In genomic region chr12:6753772-6754356, GRCh38 we compare ENCODE assay signal across 8 cellular contexts. TPM values are rescaled to one million over a fixed set of nuclear protein-coding genes. Genes with fewer than 3 reads are reported as not detected.
DNase-seq lines count a peak whose midpoint lies in the region; ATAC-seq and TF ChIP-seq lines count a peak whose summit lies in the region.

No MANE protein-coding gene starts in this region.

- H3K4me3 ChIP-seq in GM12864 (ENCODE audit: low read depth, low read length) = no peak overlapping the region
- no peak overlapping the region for H3K4me3 ChIP-seq in RWPE2 (ENCODE audit: severe bottlenecking)
- peak overlapping the region in 2 of 4 donors; percentile 80 to 88 for H3K4me3 ChIP-seq in esophagus squamous epithelium
- H3K4me3 ChIP-seq in prostate gland = no peak overlapping the region

- intact Hi-C loops in esophagus squamous epithelium (cut with DNase I) = no loop called here
- intact Hi-C loops in prostate gland (cut with DNase I) = loop anchor here (1.0 to 5.0 kb wide), 3 partner anchors 12 to 73 kb away; partner anchors contain the start of genes P3H3 and PTMS

- H3K9me3 ChIP-seq in RWPE2 (ENCODE audit: severe bottlenecking) (no peaks in the 10 kb centered on the region), esophagus squamous epithelium (no peaks in the 10 kb centered on the region), prostate gland (no peaks in the 10 kb centered on the region)

- no peak for ATAC-seq in RWPE2 (ENCODE audit: low read depth)
- no peak for ATAC-seq in HG02870 (IDR thresholded peaks at IDR 0.05; ENCODE audit: unreplicated experiment)

- DNase-seq in GM12864 (ENCODE audit: low read depth) (no peak), RWPE2 (ENCODE audit: low spot score) (no peak), esophagus squamous epithelium (lab: John Stamatoyannopoulos, UW) (no peak), prostate gland (ENCODE audit: low spot score) (no peak), C1 segment of cervical spinal cord (lab: John Stamatoyannopoulos, UW) (no peak), SK-N-DZ (ENCODE audit: low spot score) (no peak), GDM1 (lab: John Stamatoyannopoulos, UW) (no peak)

- H3K36me3 ChIP-seq in RWPE2 (ENCODE audit: low read depth) = peaks cover 29% of the 10 kb centered on the region
- peaks cover 10 to 30% (median 11%) of the 10 kb centered on the region in 3 donors for H3K36me3 ChIP-seq in esophagus squamous epithelium
- peaks cover 11 to 18% of the 10 kb centered on the region in 2 donors for H3K36me3 ChIP-seq in prostate gland

- TF ChIP-seq POLR2A in esophagus squamous epithelium (IDR thresholded peaks at IDR 0.05) (no peak), prostate gland (IDR thresholded peaks at IDR 0.05) (no peak)

- H3K27me3 ChIP-seq in RWPE2 (ENCODE audit: insufficient read depth, poor library complexity, severe bottlenecking) (no peaks in the 10 kb centered on the region), esophagus squamous epithelium (no peaks in the 10 kb centered on the region), prostate gland (replicated peaks; ENCODE audit: insufficient read depth) (no peaks in the 10 kb centered on the region)

- TF ChIP-seq CTCF in GM12864 (IDR thresholded peaks at IDR 0.05; ENCODE audit: low read depth, low read length, missing control alignments) (peak; percentile 92), RWPE2 (IDR thresholded peaks at IDR 0.05; ENCODE audit: poor library complexity, severe bottlenecking) (peak; percentile 85), esophagus squamous epithelium (IDR thresholded peaks at IDR 0.05) (peak in 5 of 6 experiments; percentile 92 to 99 (median 98)), prostate gland (IDR thresholded peaks at IDR 0.05) (peak in 1 of 4 experiments; percentile 98)

- WGBS in esophagus squamous epithelium, 2 donors = 0% methylated on average over 6 of the region's 7 CpGs
- WGBS in prostate gland = 0% methylated on average over 7 of the region's 7 CpGs

- peak overlapping the region; percentile 77 for H3K27ac ChIP-seq in RWPE2 (ENCODE audit: poor library complexity, severe bottlenecking)
- peak overlapping the region; percentile 96 to 100 (median 98) for H3K27ac ChIP-seq in esophagus squamous epithelium
- H3K27ac ChIP-seq in prostate gland = peak overlapping the region; percentile 96 to 99

- H3K4me1 ChIP-seq in RWPE2 (ENCODE audit: insufficient read depth, poor library complexity, severe bottlenecking) = no peaks in the 10 kb centered on the region
- H3K4me1 ChIP-seq in esophagus squamous epithelium = peaks cover 12 to 36% (median 20%) of the 10 kb centered on the region in 3 donors
- H3K4me1 ChIP-seq in prostate gland (replicated peaks) = peaks cover 11% of the 10 kb centered on the region

RNA-seq across cellular contexts. Expression of gene MLF2, which starts 0.9 kb away (rescaled TPM):
- total RNA-seq in esophagus squamous epithelium (100 to 1,000 TPM; 158 to 170 (median 162) TPM), prostate gland (100 to 1,000 TPM; 267 to 282 TPM)
- 296 and 349 TPM in 2 replicates for polyA plus RNA-seq in SK-N-DZ (2014; cell fraction: cytosol; rRNA removed)
- polyA plus RNA-seq in SK-N-DZ (2014; cell fraction: nucleus; rRNA removed) = 249 and 259 TPM in 2 replicates

RNA-seq across cellular contexts. Expression of gene PTMS, which starts 12.3 kb away (rescaled TPM):
- total RNA-seq in esophagus squamous epithelium = 100 to 1,000 TPM in 3 of 4 donors, 10 to 100 TPM in 1; 78.2 to 149 (median 123) TPM
- 100 to 1,000 TPM; 285 to 339 TPM for total RNA-seq in prostate gland
- 377 and 1,003 TPM in 2 replicates for polyA plus RNA-seq in SK-N-DZ (2014; cell fraction: cytosol; rRNA removed)
- polyA plus RNA-seq in SK-N-DZ (2014; cell fraction: nucleus; rRNA removed) = 347 and 365 TPM in 2 replicates

RNA-seq across cellular contexts. Expression of gene LAG3, which starts 18.5 kb away (rescaled TPM):
- total RNA-seq in esophagus squamous epithelium (under 1 TPM in 3 of 4 donors, not detected in 1; 0.35 to 0.76 (median 0.50) TPM), prostate gland (10 to 100 TPM in 1 of 2 donors, under 1 TPM in 1; 0.73 to 13.1 TPM)
- 0.46 and 2.2 TPM in 2 replicates for polyA plus RNA-seq in SK-N-DZ (2014; cell fraction: cytosol; rRNA removed)
- polyA plus RNA-seq in SK-N-DZ (2014; cell fraction: nucleus; rRNA removed) = 14.0 and 24.1 TPM in 2 replicates

RNA-seq across cellular contexts. Expression of gene COPS7A, which starts 30.0 kb away (rescaled TPM):
- total RNA-seq in esophagus squamous epithelium = 10 to 100 TPM; 39.6 to 57.5 (median 49.1) TPM
- 10 to 100 TPM; 92.0 to 92.6 TPM for total RNA-seq in prostate gland
- polyA plus RNA-seq in SK-N-DZ (2014; cell fraction: cytosol; rRNA removed) = 56.6 and 71.0 TPM in 2 replicates
- polyA plus RNA-seq in SK-N-DZ (2014; cell fraction: nucleus; rRNA removed) = 124 and 133 TPM in 2 replicates

RNA-seq across cellular contexts. Expression of gene CD4, which starts 35.5 kb away (rescaled TPM):
- total RNA-seq in esophagus squamous epithelium (10 to 100 TPM in 1 of 4 donors, 1 to 10 TPM in 3; 1.2 to 11.8 (median 5.0) TPM), prostate gland (1 to 10 TPM; 1.6 to 8.6 TPM)
- 5.8 and 7.7 TPM in 2 replicates for polyA plus RNA-seq in SK-N-DZ (2014; cell fraction: cytosol; rRNA removed)
- 6.6 and 8.7 TPM in 2 replicates for polyA plus RNA-seq in SK-N-DZ (2014; cell fraction: nucleus; rRNA removed)
